Comparison of ENCODE assay signal across 25 cellular contexts in the genomic region with DNA sequence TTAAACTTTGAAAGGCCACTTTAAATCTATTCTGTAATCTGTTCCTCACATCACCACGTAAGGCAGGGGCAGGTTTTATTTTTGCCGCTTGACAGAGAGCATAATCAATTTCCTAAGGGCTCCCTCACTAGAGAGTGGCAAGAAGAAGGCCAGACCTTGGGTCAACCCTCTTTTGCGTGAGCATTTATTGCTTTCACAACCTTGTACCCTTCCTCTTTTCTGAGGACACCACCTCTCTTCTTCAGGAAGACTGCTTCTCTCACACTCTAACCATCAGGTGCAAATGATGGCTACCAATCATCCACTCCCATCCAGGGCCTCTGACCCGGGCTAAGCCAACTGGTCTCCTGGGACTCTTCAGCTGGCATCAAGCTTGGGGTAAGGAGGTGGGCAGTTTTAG.
"Had no signal": no experiment of that assay in that cellular context is flagged by ENCODE, and none has a peak within 500 bp of the region (broad histone marks: within the 10 kb centered on the region; RNA-seq: fewer than 3 reads in every experiment).

No MANE protein-coding gene starts in this region.

- H3K4me1 Mint-ChIP-seq: activated B cell treated with CpG ODN at 0.5 μM for 24 hours; activated naive CD4-positive, alpha-beta T cell treated with anti-CD3 and anti-CD28 coated beads, Interleukin-2, amount 10 ng/mL, durations not matched to agents 7 days and 5 days; endodermal cell; natural killer cell; stimulated activated effector memory CD8-positive, alpha-beta T cell treated with anti-CD3 and anti-CD28 coated beads, Interleukin-12 subunit alpha, Interleukin-12 subunit beta, amount 100 ng/mL, for 72 hours had no signal

- H3K9me3 ChIP-seq: esophagus squamous epithelium, gastrocnemius medialis, pancreas, psoas muscle, stomach, suprapubic skin, tibial nerve, vagina had no signal

- H3K36me3 Mint-ChIP-seq: activated naive CD4-positive, alpha-beta T cell treated with anti-CD3 and anti-CD28 coated beads, Interleukin-2, amount 10 ng/mL, durations not matched to agents 7 days and 5 days; natural killer cell; stimulated activated effector memory CD8-positive, alpha-beta T cell treated with anti-CD3 and anti-CD28 coated beads, Interleukin-12 subunit alpha, Interleukin-12 subunit beta, amount 100 ng/mL, for 72 hours had no signal

- H3K27ac ChIP-seq: coronary artery, esophagus squamous epithelium, gastrocnemius medialis, pancreas, psoas muscle, skin epidermis, stomach, suprapubic skin, tibial nerve, vagina had no signal

- H3K4me3 Mint-ChIP-seq: activated B cell treated with CpG ODN at 0.5 μM for 24 hours; activated naive CD4-positive, alpha-beta T cell treated with anti-CD3 and anti-CD28 coated beads, Interleukin-2, amount 10 ng/mL, durations not matched to agents 7 days and 5 days; endodermal cell; natural killer cell; stimulated activated effector memory CD8-positive, alpha-beta T cell treated with anti-CD3 and anti-CD28 coated beads, Interleukin-12 subunit alpha, Interleukin-12 subunit beta, amount 100 ng/mL, for 72 hours had no signal

- H3K9me3 Mint-ChIP-seq: activated B cell treated with CpG ODN at 0.5 μM for 24 hours; activated naive CD4-positive, alpha-beta T cell treated with anti-CD3 and anti-CD28 coated beads, Interleukin-2, amount 10 ng/mL, durations not matched to agents 7 days and 5 days; endodermal cell; natural killer cell; stimulated activated effector memory CD8-positive, alpha-beta T cell treated with anti-CD3 and anti-CD28 coated beads, Interleukin-12 subunit alpha, Interleukin-12 subunit beta, amount 100 ng/mL, for 72 hours had no signal

- H3K36me3 ChIP-seq: esophagus squamous epithelium, gastrocnemius medialis, pancreas, stomach, suprapubic skin, tibial nerve, vagina had no signal

- H3K4me3 ChIP-seq: coronary artery, esophagus squamous epithelium, gastrocnemius medialis, pancreas, psoas muscle, skin epidermis, stomach, suprapubic skin, tibial nerve, vagina had no signal

- DNase-seq: activated B cell treated with CpG ODN at 0.5 μM for 24 hours; activated CD4-positive, alpha-beta T cell treated with anti-CD3 and anti-CD28 coated beads for 4 hours; activated CD4-positive, alpha-beta T cell treated with anti-CD3 and anti-CD28 coated beads, Interleukin-2, amount 50 U/mL, for 48 hours; activated effector memory CD4-positive, alpha-beta T cell treated with anti-CD3 and anti-CD28 coated beads, Interleukin-2, amount 50 U/mL, for 16 hours; activated naive CD4-positive, alpha-beta T cell treated with anti-CD3 and anti-CD28 coated beads, Interleukin-2, amount 10 ng/mL, durations not matched to agents 7 days and 5 days; amygdala; cerebellar nuclear complex; endodermal cell; esophagus squamous epithelium; gastrocnemius medialis; hypothalamus; midbrain; natural killer cell; pancreas; psoas muscle; right cardiac atrium; stimulated activated CD4-positive, alpha-beta T cell treated with anti-CD3 and anti-CD28 coated beads, Interleukin-1b, Interleukin-23, amount 100 ng/mL, for 48 hours; stomach; T-helper 9 cell had no signal

- H3K27me3 ChIP-seq: esophagus squamous epithelium, gastrocnemius medialis, pancreas, stomach, suprapubic skin, tibial nerve, vagina had no signal

- H3K27ac Mint-ChIP-seq: activated B cell treated with CpG ODN at 0.5 μM for 24 hours; activated naive CD4-positive, alpha-beta T cell treated with anti-CD3 and anti-CD28 coated beads, Interleukin-2, amount 10 ng/mL, durations not matched to agents 7 days and 5 days; endodermal cell; natural killer cell; stimulated activated effector memory CD8-positive, alpha-beta T cell treated with anti-CD3 and anti-CD28 coated beads, Interleukin-12 subunit alpha, Interleukin-12 subunit beta, amount 100 ng/mL, for 72 hours had no signal

- H3K4me1 ChIP-seq: psoas muscle had no signal
